Comparison of ENCODE assay signal across 22 cellular contexts in genomic region chr6:36301085-36301658, GRCh38. TPM values are rescaled to one million over a fixed set of nuclear protein-coding genes. Genes with fewer than 3 reads are reported as not detected.
DNase-seq lines count a peak whose midpoint lies in the region; ATAC-seq, FAIRE-seq and TF ChIP-seq lines count a peak whose summit lies in the region.
"Had no signal": no experiment of that assay in that cellular context is flagged by ENCODE, and none has a peak within 500 bp of the region (broad histone marks: within the 10 kb centered on the region; RNA-seq: fewer than 3 reads in every experiment).

No MANE protein-coding gene starts in this region.

- no peak overlapping the region for H3K4me2 ChIP-seq in GM23248 (ENCODE audit: unreplicated experiment)

- H3K27me3 ChIP-seq in GM23248 (replicated peaks; ENCODE audit: insufficient read depth), result no peaks in the 10 kb centered on the region
- H3K27me3 ChIP-seq: Peyer's patch had no signal

- 60 to 61% methylated on average over 10 of the region's 10 CpGs for WGBS in GM23248 (ENCODE audit: low coverage in 1 of 2, low lambda C conversion rate in 2 of 2, missing lambda C conversion rate in 2 of 2), 2 experiments

- no peaks in the 10 kb centered on the region for H3F3A ChIP-seq in GM23248 (ENCODE audit: insufficient read depth)

- H3K36me3 ChIP-seq in GM23248 (ENCODE audit: low read depth) (no peaks in the 10 kb centered on the region), kidney (ENCODE audit: control insufficient read depth in 1 of 2, insufficient read depth in 2 of 2, low read length in 2 of 2) (no peaks in the 10 kb centered on the region)
- H3K36me3 ChIP-seq: Peyer's patch had no signal

- H3K79me2 ChIP-seq in GM23248 (ENCODE audit: insufficient read depth), result no peaks in the 10 kb centered on the region

- in situ Hi-C loops in GM23248 (cut with MboI), result no loop called here

- H3K9me3 ChIP-seq in GM23248 (ENCODE audit: low read depth), result no peaks in the 10 kb centered on the region
- H3K9me3 ChIP-seq in kidney (ENCODE audit: control insufficient read depth in 1 of 2, low read length in 2 of 2), result no peaks in the 10 kb centered on the region
- H3K9me3 ChIP-seq: Peyer's patch had no signal

- TF ChIP-seq CTCF in kidney (IDR thresholded peaks at IDR 0.05; ENCODE audit: borderline replicate concordance, extremely low read depth, insufficient read depth), result no peak

- no peak overlapping the region for H3K27ac ChIP-seq in GM23248
- H3K27ac ChIP-seq in kidney (ENCODE audit: low read depth in 2 of 2, low read length in 2 of 2), result no peak overlapping the region
- H3K27ac ChIP-seq: HL-60, Peyer's patch had no signal

- H4K20me1 ChIP-seq in GM23248 (ENCODE audit: insufficient read depth), result no peaks in the 10 kb centered on the region

- FAIRE-seq in kidney (lab: Jason Lieb, UNC), result no peak
- FAIRE-seq: A204.1, H54 had no signal

- H3K9me2 ChIP-seq in GM23248 (ENCODE audit: insufficient read depth), result no peaks in the 10 kb centered on the region

- ATAC-seq in sciatic nerve (peak; percentile 63), GM18858 (IDR thresholded peaks at IDR 0.05; ENCODE audit: unreplicated experiment) (no peak), Right ventricle myocardium superior (ENCODE audit: poor library complexity) (no peak)

- H3K4me3 ChIP-seq in GM23248, result no peak overlapping the region
- H3K4me3 ChIP-seq in kidney (ENCODE audit: low read length in 2 of 2), result no peak overlapping the region
- H3K4me3 ChIP-seq: Peyer's patch had no signal

- H3K9ac ChIP-seq in GM23248 (no peak overlapping the region), kidney (ENCODE audit: low read length in 2 of 2) (no peak overlapping the region)

- intact Hi-C loops in kidney (cut with DNase I) (no loop called here), sciatic nerve (cut with DNase I) (loop anchor here (5.0 kb wide), 1 partner anchor 61 kb away; no protein-coding TSS in a partner anchor), Right ventricle myocardium superior (cut with DNase I) (loop anchor here (5.0 kb wide), 1 partner anchor 61 kb away; no protein-coding TSS in a partner anchor)

- no peak overlapping the region for H2AFZ ChIP-seq in GM23248

- H3K4me1 ChIP-seq in GM23248 (ENCODE audit: insufficient read depth), result peaks cover 9% of the 10 kb centered on the region
- H3K4me1 ChIP-seq in kidney (ENCODE audit: control insufficient read depth in 1 of 2, insufficient read depth in 1 of 2, low read depth in 1 of 2, low read length in 2 of 2), result no peaks in the 10 kb centered on the region
- H3K4me1 ChIP-seq: Peyer's patch had no signal

- DNase-seq in GM23248 (peak; percentile 50), amniotic epithelial cell (ENCODE audit: low read depth) (peak; percentile 50), kidney (peak; percentile 60), sciatic nerve (ENCODE audit: low spot score) (no peak), SIG-M5 treated with dmso at 0.1 percent for 504 hours (lab: John Stamatoyannopoulos, UW; ENCODE audit: unreplicated experiment) (no peak), Right ventricle myocardium superior (no peak)
- DNase-seq: Calu3; CD4-positive, alpha-beta T cell; GF-D8; NCI-H1048; NCI-H1436 treated with DMSO at 0.1 percent for 48 hours; NCI-H2081 treated with DMSO at 0.1 percent for 48 hours; NCI-H748 treated with DMSO at 0.1 percent for 48 hours; NK-92 treated with Interleukin-12 subunit alpha and Interleukin-12 subunit beta, amount 100 ng/mL, for 24 hours had no signal

RNA-seq across cellular contexts. Expression of gene PNPLA1, which starts 31.3 kb away (rescaled TPM):
- not detected in 2 replicates for total RNA-seq in GM23248 (2014; rRNA removed; shearing (Covaris generic))
- not detected in 2 replicates for polyA plus RNA-seq in GM23248 (2016; fragmentation: Nextera tagmentation; extraction: Ambion mirVana)
- total RNA-seq in kidney, result 0.19 TPM
- 1.2 TPM for polyA plus RNA-seq in kidney (ENCODE audit: insufficient read depth, low read depth, low replicate concordance)
- total RNA-seq in sciatic nerve, result 0.22 TPM
- total RNA-seq in Right ventricle myocardium superior, result not detected
- total RNA-seq: MCF 10A had no signal
- polyA plus RNA-seq: BJ had no signal

RNA-seq across cellular contexts. Expression of gene BNIP5, which starts 35.5 kb away (rescaled TPM):
- total RNA-seq in GM23248 (2014; rRNA removed; shearing (Covaris generic)), result not detected in 2 replicates
- polyA plus RNA-seq in GM23248 (2016; fragmentation: Nextera tagmentation; extraction: Ambion mirVana), result not detected in 2 replicates
- total RNA-seq in kidney, result 0.44 TPM
- not detected for polyA plus RNA-seq in kidney (ENCODE audit: insufficient read depth, low read depth, low replicate concordance)
- total RNA-seq in sciatic nerve, result not detected
- total RNA-seq in Right ventricle myocardium superior, result not detected
- total RNA-seq: CD4-positive, alpha-beta T cell; HT1080; MCF 10A had no signal
- polyA plus RNA-seq: BJ had no signal

Comparison
In these comparisons a context has a peak if more than half of its experiments do, and no peak if none do; other contexts are left out.
1. DNase-seq: peak in GM23248 (single experiment), amniotic epithelial cell (single experiment) and kidney (single experiment); none in sciatic nerve (single experiment), SIG-M5 treated with dmso at 0.1 percent for 504 hours (single experiment) and Right ventricle myocardium superior (single experiment).